27 cellular contexts compared by ENCODE assay signal in the genomic region with DNA sequence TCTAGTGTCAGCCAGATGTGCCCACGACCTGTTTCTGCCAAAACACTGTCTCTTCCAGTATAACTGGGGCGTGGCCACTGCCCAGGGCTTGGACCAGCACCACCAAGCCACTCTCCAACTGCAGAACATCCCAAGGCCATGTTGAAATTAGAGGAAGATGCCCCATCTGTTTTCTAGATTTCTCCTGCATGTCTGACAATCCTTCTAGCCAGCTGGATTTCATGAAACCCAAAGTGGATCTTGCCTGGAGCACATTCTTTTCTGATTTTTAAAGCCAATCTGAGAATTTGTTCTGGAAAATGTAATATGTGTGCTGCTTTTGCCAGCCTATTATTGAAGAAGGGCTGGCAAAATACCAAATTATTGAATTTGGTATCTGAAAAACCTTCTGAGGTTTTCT.
"Had no signal": no experiment of that assay in that cellular context is flagged by ENCODE, and none has a peak within 500 bp of the region (broad histone marks: within the 10 kb centered on the region; RNA-seq: fewer than 3 reads in every experiment).

No MANE protein-coding gene starts in this region.

- H3K27ac ChIP-seq: esophagus muscularis mucosa, gastrocnemius medialis, neural progenitor cell, parathyroid adenoma, right lobe of liver, suprapubic skin, transverse colon had no signal

- H3K4me3 Mint-ChIP-seq: dendritic cell treated with granulocyte-macrophage colony-stimulating factor and Interleukin-4, amounts not matched to agents 40 ng/mL and 50 ng/mL, for 4 days; endodermal cell; mesothelial cell of epicardium; naive B cell; nephron; neural progenitor cell; stimulated activated naive CD8-positive, alpha-beta T cell treated with anti-CD3 and anti-CD28 coated beads, Interleukin-15, amount 100 ng/mL, for 72 hours had no signal

- H3K4me1 ChIP-seq: gastrocnemius medialis, parathyroid adenoma, right lobe of liver, transverse colon had no signal

- H3K9ac ChIP-seq: neural progenitor cell, parathyroid adenoma had no signal

- H3K4me1 Mint-ChIP-seq: mesothelial cell of epicardium, naive B cell had no signal

- H3K36me3 Mint-ChIP-seq: mesothelial cell of epicardium, naive B cell, neural progenitor cell had no signal

- ATAC-seq: gastrocnemius medialis; left lobe of liver; mucosa of descending colon; right lobe of liver; stimulated activated naive CD8-positive, alpha-beta T cell treated with anti-CD3 and anti-CD28 coated beads, Interleukin-15, amount 100 ng/mL, for 72 hours had no signal

- H3K27me3 ChIP-seq: esophagus muscularis mucosa, gastrocnemius medialis, neural progenitor cell, right lobe of liver, suprapubic skin, transverse colon had no signal

- H3K4me2 ChIP-seq: neural progenitor cell had no signal

- H2AFZ ChIP-seq: neural progenitor cell, parathyroid adenoma had no signal

- H3K9me3 Mint-ChIP-seq: dendritic cell treated with granulocyte-macrophage colony-stimulating factor and Interleukin-4, amounts not matched to agents 40 ng/mL and 50 ng/mL, for 4 days had no signal

- H3K9me3 ChIP-seq: gastrocnemius medialis, mucosa of descending colon, right lobe of liver, suprapubic skin, transverse colon had no signal

- DNase-seq: effector CD8-positive, alpha-beta T cell; endodermal cell; foreskin fibroblast; gastrocnemius medialis; head of caudate nucleus; kidney; mesenchymal stem cell; mucosa of descending colon; naive B cell; right lobe of liver; small intestine; stimulated activated CD4-positive, alpha-beta T cell treated with anti-CD3 and anti-CD28 coated beads, Interleukin-12 subunit alpha, Interleukin-12 subunit beta, amount 100 ng/mL, for 4 hours; stimulated activated CD4-positive, alpha-beta T cell treated with anti-CD3 and anti-CD28 coated beads, Interleukin-1b, Interleukin-23, amount 100 ng/mL, for 48 hours; stimulated activated CD4-positive, alpha-beta T cell treated with anti-CD3 and anti-CD28 coated beads, Interleukin-4, amount 100 ng/mL, for 1 hour; stimulated activated CD8-positive, alpha-beta memory T cell treated with anti-CD3 and anti-CD28 coated beads, Interleukin-4, amount 100 ng/mL, for 48 hours; stimulated activated naive CD4-positive, alpha-beta T cell; stimulated activated naive CD8-positive, alpha-beta T cell treated with anti-CD3 and anti-CD28 coated beads, Interleukin-15, amount 100 ng/mL, for 72 hours; transverse colon had no signal

- H3K27ac Mint-ChIP-seq: dendritic cell treated with granulocyte-macrophage colony-stimulating factor and Interleukin-4, amounts not matched to agents 40 ng/mL and 50 ng/mL, for 4 days; endodermal cell; mesothelial cell of epicardium; naive B cell; nephron; neural progenitor cell; progenitor cell of endocrine pancreas; stimulated activated naive CD8-positive, alpha-beta T cell treated with anti-CD3 and anti-CD28 coated beads, Interleukin-15, amount 100 ng/mL, for 72 hours had no signal

- H3K27me3 Mint-ChIP-seq: dendritic cell treated with granulocyte-macrophage colony-stimulating factor and Interleukin-4, amounts not matched to agents 40 ng/mL and 50 ng/mL, for 4 days; stimulated activated naive CD8-positive, alpha-beta T cell treated with anti-CD3 and anti-CD28 coated beads, Interleukin-15, amount 100 ng/mL, for 72 hours had no signal
